10 cellular contexts compared by ENCODE assay signal in the genomic region with DNA sequence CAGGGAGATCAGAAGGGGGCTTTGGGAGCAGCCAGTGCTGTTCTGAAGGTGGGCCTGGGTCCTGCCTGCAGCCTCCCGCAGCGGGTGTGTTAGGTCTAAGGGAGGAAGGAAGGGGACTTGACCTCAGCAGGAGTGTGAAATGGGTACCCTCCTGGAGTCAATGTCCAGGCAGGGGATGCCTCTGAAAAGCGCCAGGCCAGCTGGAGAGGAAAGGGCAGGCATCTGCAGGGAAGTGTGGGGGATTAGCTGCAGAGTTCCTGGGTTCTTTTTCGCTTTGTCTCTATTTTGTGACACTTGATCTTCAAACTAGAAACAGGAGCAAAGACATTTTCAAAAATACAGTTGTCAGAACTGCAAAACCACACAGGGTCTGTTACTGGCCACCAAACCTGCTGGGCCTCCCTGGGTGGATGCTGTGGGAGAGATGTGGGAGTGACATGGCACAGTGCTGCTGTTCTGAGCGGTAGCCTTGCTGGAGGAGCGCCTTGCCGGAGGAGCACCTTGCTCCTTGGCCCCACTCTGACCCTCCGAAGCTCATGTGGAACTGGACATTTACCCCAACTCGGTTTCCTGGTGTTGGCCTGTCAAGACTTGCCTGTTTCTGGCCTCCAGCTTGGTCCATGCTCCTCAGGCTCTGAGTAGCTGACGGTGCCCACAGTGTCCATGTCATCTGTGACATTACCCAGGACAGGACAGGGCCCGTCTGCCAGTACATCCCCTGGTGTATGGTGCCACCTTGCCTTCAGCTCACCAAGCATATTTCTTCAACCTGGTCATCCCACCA. TPM values are rescaled to one million over a fixed set of nuclear protein-coding genes. Genes with fewer than 3 reads are reported as not detected.
DNase-seq lines count a peak whose midpoint lies in the region; ATAC-seq and TF ChIP-seq lines count a peak whose summit lies in the region.
"Had no signal": no experiment of that assay in that cellular context is flagged by ENCODE, and none has a peak within 500 bp of the region (broad histone marks: within the 10 kb centered on the region; RNA-seq: fewer than 3 reads in every experiment).

No MANE protein-coding gene starts in this region.

- no peaks in the 10 kb centered on the region for H3K9me3 Mint-ChIP-seq in activated T-cell treated with anti-CD3 and anti-CD28 coated beads, Interleukin-2, amount 50 U/mL, for 24 hours
- H3K9me3 Mint-ChIP-seq in brain = no peaks in the 10 kb centered on the region

- H3K36me3 Mint-ChIP-seq in activated T-cell treated with anti-CD3 and anti-CD28 coated beads, Interleukin-2, amount 50 U/mL, for 24 hours (ENCODE audit: low read depth) = peaks cover 72% of the 10 kb centered on the region
- H3K36me3 Mint-ChIP-seq in brain = peaks cover 35% of the 10 kb centered on the region

- H3K27me3 Mint-ChIP-seq in activated T-cell treated with anti-CD3 and anti-CD28 coated beads, Interleukin-2, amount 50 U/mL, for 24 hours = no peaks in the 10 kb centered on the region
- no peaks in the 10 kb centered on the region for H3K27me3 Mint-ChIP-seq in brain

- H3K36me3 ChIP-seq in mesodermal cell (ENCODE audit: control insufficient read depth, insufficient read depth, low read length) (peaks cover 61% of the 10 kb centered on the region), tibial artery (peaks cover 10 to 31% (median 18%) of the 10 kb centered on the region in 3 donors), body of pancreas (replicated peaks in 1 of 2; ENCODE audit: insufficient read depth in 1 of 2, low read depth in 2 of 2) (peaks cover 0 to 3% of the 10 kb centered on the region in 2 donors)

- peaks cover 3% of the 10 kb centered on the region for H3K9me3 ChIP-seq in mesodermal cell (ENCODE audit: control insufficient read depth, low read length)
- H3K9me3 ChIP-seq in tibial artery = no peaks in the 10 kb centered on the region
- no peaks in the 10 kb centered on the region for H3K9me3 ChIP-seq in body of pancreas

- H3K27me3 ChIP-seq in tibial artery (no peaks in the 10 kb centered on the region), body of pancreas (no peaks in the 10 kb centered on the region)

- intact Hi-C loops in tibial artery (cut with DNase I; ENCODE audit: low total_unique reads) (no loop called here), body of pancreas (cut with DNase I) (no loop called here)

- H3K27ac ChIP-seq in mesodermal cell (ENCODE audit: low read depth, low read length, severe bottlenecking) = peak overlapping the region; percentile 92
- peak overlapping the region; percentile 80 to 84 for H3K27ac ChIP-seq in tibial artery
- peak overlapping the region in 1 of 4 donors; percentile 55 for H3K27ac ChIP-seq in body of pancreas

- 93 to 94% methylated on average over 10 to 11 of the region's 11 CpGs for WGBS in mesodermal cell (ENCODE audit: insufficient coverage in 2 of 2), 2 experiments
- WGBS in body of pancreas, 2 donors = 86 to 90% methylated on average over 9 to 11 of the region's 11 CpGs

- no peak for DNase-seq in activated T-cell treated with anti-CD3 and anti-CD28 coated beads, Interleukin-2, amount 50 U/mL, for 24 hours
- DNase-seq in activated T-cell treated with anti-CD3 and anti-CD28 coated beads, Interleukin-2, amount 50 U/mL, for 1 hour = no peak
- no peak for DNase-seq in tibial artery
- no peak for DNase-seq in DMS 273 treated with DMSO at 0.1 percent for 48 hours (lab: John Stamatoyannopoulos, UW)
- no peak for DNase-seq in body of pancreas
- DNase-seq: activated CD8-positive, alpha-beta memory T cell treated with anti-CD3 and anti-CD28 coated beads for 24 hours had no signal

- H3K4me3 Mint-ChIP-seq in activated T-cell treated with anti-CD3 and anti-CD28 coated beads, Interleukin-2, amount 50 U/mL, for 24 hours = no peak overlapping the region
- no peak overlapping the region for H3K4me3 Mint-ChIP-seq in brain

- TF ChIP-seq CTCF in brain (conservative IDR thresholded peaks at IDR 0.05) (no peak), tibial artery (IDR thresholded peaks at IDR 0.05) (no peak), body of pancreas (IDR thresholded peaks at IDR 0.05) (no peak)

- ATAC-seq in GM19397 (IDR thresholded peaks at IDR 0.05; ENCODE audit: unreplicated experiment) (no peak), body of pancreas (no peak)
- ATAC-seq: Panc1 had no signal

- peaks cover 63% of the 10 kb centered on the region for H3K4me1 Mint-ChIP-seq in activated T-cell treated with anti-CD3 and anti-CD28 coated beads, Interleukin-2, amount 50 U/mL, for 24 hours (ENCODE audit: low read depth)
- peaks cover 51% of the 10 kb centered on the region for H3K4me1 Mint-ChIP-seq in brain

- no peak for TF ChIP-seq POLR2A in body of pancreas (IDR thresholded peaks at IDR 0.05)

- H3K4me3 ChIP-seq in mesodermal cell (ENCODE audit: extremely low read depth, insufficient read depth, low read length, poor library complexity, severe bottlenecking) = no peak overlapping the region
- H3K4me3 ChIP-seq in tibial artery = no peak overlapping the region
- H3K4me3 ChIP-seq in body of pancreas = no peak overlapping the region

- H3K4me1 ChIP-seq in mesodermal cell (ENCODE audit: control insufficient read depth, insufficient read depth, low read length, poor library complexity, severe bottlenecking) (peaks cover 35% of the 10 kb centered on the region), tibial artery (peaks cover 6 to 70% (median 52%) of the 10 kb centered on the region in 4 donors), body of pancreas (peaks cover 23% of the 10 kb centered on the region)

- H3K27ac Mint-ChIP-seq in activated T-cell treated with anti-CD3 and anti-CD28 coated beads, Interleukin-2, amount 50 U/mL, for 24 hours = peak overlapping the region; percentile 84
- H3K27ac Mint-ChIP-seq in brain = peak overlapping the region; percentile 68 to 91 (median 87)

RNA-seq across cellular contexts. Expression of gene MED15, which starts 25.9 kb away (rescaled TPM):
- polyA plus RNA-seq in brain (ENCODE audit: insufficient read depth, low read depth, low replicate concordance) = 50.1 TPM
- 83.8 TPM for polyA plus RNA-seq in mesodermal cell (2013, experiment 1 of 2)
- 71.0 TPM for polyA plus RNA-seq in mesodermal cell (2013, experiment 2 of 2)
- total RNA-seq in body of pancreas = 10 to 100 TPM; 31.6 to 36.9 TPM

RNA-seq across cellular contexts. Expression of gene KLHL22, which starts 37.7 kb away (rescaled TPM):
- polyA plus RNA-seq in brain (ENCODE audit: insufficient read depth, low read depth, low replicate concordance) = 37.0 TPM
- polyA plus RNA-seq in mesodermal cell (2013, experiment 1 of 2) = 17.7 TPM
- polyA plus RNA-seq in mesodermal cell (2013, experiment 2 of 2) = 17.0 TPM
- 10 to 100 TPM; 10.1 to 11.9 TPM for total RNA-seq in body of pancreas
